ENCODE assay signal across 4 cellular contexts in the genomic region with DNA sequence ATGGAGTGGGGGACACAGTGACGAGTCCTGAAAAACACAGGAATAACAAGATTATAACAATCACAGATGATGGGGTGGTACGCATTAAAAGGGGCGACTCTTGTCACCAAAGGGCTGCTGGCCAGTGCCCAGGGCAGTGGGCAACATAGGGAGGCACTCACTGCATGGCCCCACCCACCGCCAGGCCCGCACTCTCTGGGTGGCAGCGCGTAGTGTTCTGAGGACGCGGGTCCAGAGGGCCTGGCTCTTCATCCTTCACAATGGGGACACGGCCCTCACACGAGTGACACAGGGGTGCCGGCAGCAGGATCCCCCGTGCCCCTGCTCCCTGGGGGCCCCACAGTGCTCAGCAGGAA. TPM values are rescaled to one million over a fixed set of nuclear protein-coding genes. Genes with fewer than 3 reads are reported as not detected.
"Had no signal": no experiment of that assay in that cellular context is flagged by ENCODE, and none has a peak within 500 bp of the region (broad histone marks: within the 10 kb centered on the region; RNA-seq: fewer than 3 reads in every experiment).

No MANE protein-coding gene starts in this region.

RNA-seq across cellular contexts. Expression of a gene that starts 58.4 kb away (rescaled TPM):
- total RNA-seq: NCI-H460, PC-9, RPMI7951, SJSA1 had no signal
